ENCODE assay signal across 8 cellular contexts in genomic region chr17:7045492-7046126, GRCh38. TPM values are rescaled to one million over a fixed set of nuclear protein-coding genes. Genes with fewer than 3 reads are reported as not detected.
DNase-seq lines count a peak whose midpoint lies in the region; ATAC-seq and TF ChIP-seq lines count a peak whose summit lies in the region.

No MANE protein-coding gene starts in this region.

- H3K4me1 ChIP-seq in thyroid gland = peaks cover 22 to 42% of the 10 kb centered on the region in 2 donors

- H3K9me3 Mint-ChIP-seq in activated T-cell treated with anti-CD3 and anti-CD28 coated beads, Interleukin-2, amount 50 U/mL, for 24 hours = no peaks in the 10 kb centered on the region

- H3K9me3 ChIP-seq in thyroid gland = no peaks in the 10 kb centered on the region

- H3K36me3 Mint-ChIP-seq in activated T-cell treated with anti-CD3 and anti-CD28 coated beads, Interleukin-2, amount 50 U/mL, for 24 hours (ENCODE audit: low read depth) = no peaks in the 10 kb centered on the region

- peaks cover 4% of the 10 kb centered on the region for H3K27me3 Mint-ChIP-seq in activated T-cell treated with anti-CD3 and anti-CD28 coated beads, Interleukin-2, amount 50 U/mL, for 24 hours

- peak overlapping the region; percentile 59 for H3K4me3 Mint-ChIP-seq in activated T-cell treated with anti-CD3 and anti-CD28 coated beads, Interleukin-2, amount 50 U/mL, for 24 hours

- H3K27ac ChIP-seq in thyroid gland = peak overlapping the region; percentile 76 to 96 (median 90)

- ATAC-seq in HG02678 (IDR thresholded peaks at IDR 0.05; ENCODE audit: unreplicated experiment) = no peak

- H3K4me1 Mint-ChIP-seq in activated T-cell treated with anti-CD3 and anti-CD28 coated beads, Interleukin-2, amount 50 U/mL, for 24 hours (ENCODE audit: low read depth) = peaks cover 55% of the 10 kb centered on the region

- intact Hi-C loops in thyroid gland (cut with DNase I) = no loop called here

- no peak overlapping the region for H3K27ac Mint-ChIP-seq in activated T-cell treated with anti-CD3 and anti-CD28 coated beads, Interleukin-2, amount 50 U/mL, for 24 hours

- peak; percentile 25 to 95 (median 76) for TF ChIP-seq CTCF in thyroid gland (IDR thresholded peaks at IDR 0.05)

- H3K4me3 ChIP-seq in thyroid gland (replicated peaks in 1 of 3) = no peak overlapping the region

- TF ChIP-seq POLR2A in thyroid gland (IDR thresholded peaks at IDR 0.05) = no peak

- no peaks in the 10 kb centered on the region for H3K36me3 ChIP-seq in thyroid gland

- WGBS in thyroid gland, 2 donors = 32 to 41% methylated on average over 4 to 5 of the region's 5 CpGs

- H3K27me3 ChIP-seq in thyroid gland = no peaks in the 10 kb centered on the region

- no peak for DNase-seq in activated T-cell treated with anti-CD3 and anti-CD28 coated beads, Interleukin-2, amount 50 U/mL, for 24 hours
- DNase-seq in activated T-cell treated with anti-CD3 and anti-CD28 coated beads, Interleukin-2, amount 50 U/mL, for 1 hour = no peak
- DNase-seq in NCI-H1092 treated with DMSO at 0.1 percent for 48 hours (lab: John Stamatoyannopoulos, UW) = peak; percentile 39
- peak in 3 of 5 donors; percentile 22 to 77 (median 35) for DNase-seq in T-helper 1 cell
- peak; percentile 58 to 77 for DNase-seq in dermis microvascular lymphatic vessel endothelial cell (ENCODE audit: low read depth in 2 of 2)
- peak; percentile 78 to 88 for DNase-seq in lung microvascular endothelial cell (ENCODE audit: low read depth in 2 of 2)
- peak in 1 of 2 donors; percentile 29 for DNase-seq in thyroid gland

RNA-seq across cellular contexts. Expression of gene SLC16A11, which starts 1.7 kb away (rescaled TPM):
- total RNA-seq in dermis microvascular lymphatic vessel endothelial cell (1.0 and 1.9 TPM in 2 replicates), lung microvascular endothelial cell (0.22 and 1.2 TPM in 2 replicates), thyroid gland (10 to 100 TPM in 3 of 4 donors, 1 to 10 TPM in 1; 5.4 to 43.9 (median 18.8) TPM)

RNA-seq across cellular contexts. Expression of gene SLC16A13, which starts 9.8 kb away (rescaled TPM):
- 1.4 and 2.0 TPM in 2 replicates for total RNA-seq in dermis microvascular lymphatic vessel endothelial cell
- 1.3 and 2.4 TPM in 2 replicates for total RNA-seq in lung microvascular endothelial cell
- 1 to 10 TPM; 1.2 to 6.7 (median 4.1) TPM for total RNA-seq in thyroid gland

RNA-seq across cellular contexts. Expression of gene BCL6B, which starts 22.8 kb away (rescaled TPM):
- 57.9 and 85.0 TPM in 2 replicates for total RNA-seq in dermis microvascular lymphatic vessel endothelial cell
- total RNA-seq in lung microvascular endothelial cell = 54.5 and 59.9 TPM in 2 replicates
- total RNA-seq in thyroid gland = 10 to 100 TPM in 2 of 4 donors, 1 to 10 TPM in 2; 3.1 to 18.9 (median 7.6) TPM

RNA-seq across cellular contexts. Expression of gene RNASEK, which starts 33.2 kb away (rescaled TPM):
- total RNA-seq in dermis microvascular lymphatic vessel endothelial cell (42.9 and 71.4 TPM in 2 replicates), lung microvascular endothelial cell (34.2 and 60.7 TPM in 2 replicates), thyroid gland (100 to 1,000 TPM; 134 to 297 (median 200) TPM)

RNA-seq across cellular contexts. Expression of gene CLEC10A, which starts 34.4 kb away (rescaled TPM):
- total RNA-seq in dermis microvascular lymphatic vessel endothelial cell = 1.8 and 3.5 TPM in 2 replicates
- 0.99 and 1.7 TPM in 2 replicates for total RNA-seq in lung microvascular endothelial cell
- total RNA-seq in thyroid gland = 1 to 10 TPM in 3 of 4 donors, under 1 TPM in 1; 0.59 to 3.9 (median 2.1) TPM

Comparison
In these comparisons a context has a peak if more than half of its experiments do, and no peak if none do; other contexts are left out.
1. DNase-seq: peak in NCI-H1092 treated with DMSO at 0.1 percent for 48 hours (single experiment), T-helper 1 cell (3 of 5), dermis microvascular lymphatic vessel endothelial cell (2 of 2) and lung microvascular endothelial cell (2 of 2); none in activated T-cell treated with anti-CD3 and anti-CD28 coated beads, Interleukin-2, amount 50 U/mL, for 24 hours (single experiment) and activated T-cell treated with anti-CD3 and anti-CD28 coated beads, Interleukin-2, amount 50 U/mL, for 1 hour (single experiment).